Comparison of ENCODE assay signal across 24 cellular contexts in genomic region chr10:29749150-29749549, GRCh38.
"Had no signal": no experiment of that assay in that cellular context is flagged by ENCODE, and none has a peak within 500 bp of the region (broad histone marks: within the 10 kb centered on the region; RNA-seq: fewer than 3 reads in every experiment).

No MANE protein-coding gene starts in this region.

- DNase-seq: activated CD4-positive, alpha-beta memory T cell treated with anti-CD3 and anti-CD28 coated beads for 36 hours; activated CD4-positive, alpha-beta T cell treated with anti-CD3 and anti-CD28 coated beads, Interleukin-2, amount 10 ng/mL, durations not matched to agents 24 days and 14 days; activated CD4-positive, CD25-positive, alpha-beta regulatory T cell treated with anti-CD3 and anti-CD28 coated beads, Interleukin-2, amount 50 U/mL, for 72 hours; activated CD8-positive, alpha-beta memory T cell treated with anti-CD3 and anti-CD28 coated beads, Interleukin-2, amount 50 U/mL, for 48 hours; activated gamma-delta T cell; activated naive CD4-positive, alpha-beta T cell treated with anti-CD3 and anti-CD28 coated beads, Interleukin-2, amount 10 ng/mL, durations not matched to agents 7 days and 5 days; activated naive CD8-positive, alpha-beta T cell treated with anti-CD3 and anti-CD28 coated beads, Interleukin-2, amount 10 ng/mL, durations not matched to agents 7 days and 5 days; activated T-cell treated with anti-CD3 and anti-CD28 coated beads, Interleukin-2, amount 50 U/mL, for 24 hours; amniotic stem cell; caudate nucleus; left cardiac atrium; mammary epithelial cell; naive B cell; nephron progenitor cell; sigmoid colon; small intestine; stimulated activated CD4-positive, alpha-beta T cell treated with anti-CD3 and anti-CD28 coated beads, Interleukin-4, amount 100 ng/mL, for 24 hours; substantia nigra; T-helper 2 cell; upper lobe of right lung had no signal

- H3K9me3 ChIP-seq: gastroesophageal sphincter, neutrophil, sigmoid colon, upper lobe of right lung had no signal

- ATAC-seq: gastroesophageal sphincter; stimulated activated effector memory CD8-positive, alpha-beta T cell treated with anti-CD3 and anti-CD28 coated beads, Interleukin-12 subunit alpha, Interleukin-12 subunit beta, amount 100 ng/mL, for 72 hours; upper lobe of right lung had no signal

- H3K27me3 ChIP-seq: gastroesophageal sphincter, hepatocyte, neutrophil, sigmoid colon, upper lobe of right lung had no signal

- H3K4me3 ChIP-seq: gastroesophageal sphincter, hepatocyte, sigmoid colon, upper lobe of right lung had no signal

- H3K36me3 ChIP-seq: gastroesophageal sphincter, neutrophil, sigmoid colon, upper lobe of right lung had no signal

- H3K27ac ChIP-seq: gastroesophageal sphincter, hepatocyte, neutrophil, sigmoid colon, upper lobe of right lung had no signal
